Comparison of ENCODE assay signal across 8 cellular contexts in the genomic region with DNA sequence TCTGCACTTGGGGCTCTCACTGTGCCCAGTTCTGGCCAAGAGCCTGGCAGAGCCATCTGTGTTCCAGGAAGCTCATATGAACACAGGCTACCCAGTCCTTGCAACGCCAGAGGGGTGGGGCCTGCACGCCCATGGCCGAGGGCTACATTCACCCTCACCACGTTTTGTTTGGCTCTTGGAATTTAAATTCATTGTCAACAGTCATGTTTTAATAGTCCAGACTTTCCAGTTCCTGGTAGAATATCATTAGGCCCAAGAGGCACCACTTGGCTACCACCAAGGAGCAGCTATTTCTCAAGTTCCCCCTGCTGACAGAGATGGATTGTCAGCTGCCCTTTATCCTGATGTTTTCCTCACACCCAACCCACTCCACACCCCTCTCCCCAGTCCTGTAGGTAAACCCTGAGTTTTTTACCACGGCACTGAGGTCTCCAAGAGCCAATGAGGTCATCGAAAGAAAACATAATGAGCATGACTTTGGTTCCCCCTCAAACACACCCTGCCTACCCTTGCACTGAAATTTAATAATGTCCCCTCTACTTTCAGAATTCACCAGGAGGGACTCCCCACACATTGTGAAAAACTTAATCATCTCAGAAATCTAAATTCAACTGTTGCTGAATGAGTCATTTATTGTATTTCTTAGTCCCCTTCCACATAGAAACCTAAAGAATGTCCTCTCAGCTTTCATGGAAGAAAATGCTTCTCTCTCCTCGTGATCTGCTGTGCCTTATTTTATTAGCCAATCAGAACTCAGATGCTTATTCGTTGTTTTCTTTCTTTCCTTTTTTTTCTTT.
DNase-seq lines count a peak whose midpoint lies in the region; ATAC-seq and TF ChIP-seq lines count a peak whose summit lies in the region.

No MANE protein-coding gene starts in this region.

- no peaks in the 10 kb centered on the region for H3K9me3 ChIP-seq in Caco-2
- H3K9me3 ChIP-seq in adrenal gland (replicated peaks in 1 of 3) = no peaks in the 10 kb centered on the region

- H3K4me3 Mint-ChIP-seq in Caco-2 (ENCODE audit: unreplicated experiment) = no peak overlapping the region
- no peak overlapping the region for H3K4me3 Mint-ChIP-seq in activated naive CD8-positive, alpha-beta T cell treated with anti-CD3 and anti-CD28 coated beads, Interleukin-2, amount 50 U/mL, for 24 hours

- H3K27ac ChIP-seq in adrenal gland = no peak overlapping the region

- ATAC-seq in activated naive CD8-positive, alpha-beta T cell treated with anti-CD3 and anti-CD28 coated beads, Interleukin-2, amount 50 U/mL, for 24 hours = peak; percentile 96
- ATAC-seq in left colon (peak; percentile 96), GM21515 (IDR thresholded peaks at IDR 0.05; ENCODE audit: unreplicated experiment) (no peak), GM19467 (IDR thresholded peaks at IDR 0.05; ENCODE audit: unreplicated experiment) (no peak)

- no peak for TF ChIP-seq POLR2A in adrenal gland (IDR thresholded peaks at IDR 0.05)

- intact Hi-C loops in Caco-2 (cut with micrococcal nuclease; ENCODE audit: unreplicated experiment) = loop anchor here (10.0 kb wide), 1 partner anchor 92 kb away; no protein-coding TSS in a partner anchor
- intact Hi-C loops in left colon (cut with DNase I, micrococcal nuclease) = no loop called here
- intact Hi-C loops in adrenal gland (cut with DNase I) = no loop called here

- POLR2A ChIA-PET in Caco-2 (lab: Charles Lee) = interaction anchor here (0.8 kb wide), 1 partner anchor 15 kb away, joined by 5 read pairs; no protein-coding TSS in a partner anchor

- H3K4me1 ChIP-seq in Caco-2 = peaks cover 14% of the 10 kb centered on the region
- no peaks in the 10 kb centered on the region for H3K4me1 ChIP-seq in adrenal gland (replicated peaks in 1 of 2)

- DNase-seq in Caco-2 = no peak
- DNase-seq in HCEC 1CT = peak; percentile 72
- peak; percentile 24 for DNase-seq in activated naive CD8-positive, alpha-beta T cell treated with anti-CD3 and anti-CD28 coated beads, Interleukin-2, amount 50 U/mL, for 24 hours
- DNase-seq in left colon = peak; percentile 48 to 72
- DNase-seq in pons (ENCODE audit: low spot score) = no peak
- DNase-seq in adrenal gland = no peak

- H3K27ac Mint-ChIP-seq in Caco-2 (ENCODE audit: unreplicated experiment) = peak overlapping the region; percentile 26
- peak overlapping the region; percentile 78 for H3K27ac Mint-ChIP-seq in activated naive CD8-positive, alpha-beta T cell treated with anti-CD3 and anti-CD28 coated beads, Interleukin-2, amount 50 U/mL, for 24 hours

- H3K4me3 ChIP-seq in Caco-2 (ENCODE audit: low read depth, low read length) (no peak overlapping the region), adrenal gland (no peak overlapping the region)

- no TSS peak for BruUV-seq in Caco-2 (replicated peaks; lab: Mats Ljungman, UMichigan)

- WGBS in adrenal gland, 4 donors = 65 to 80% (median 74%) methylated on average over 8 of the region's 8 CpGs

- no peaks in the 10 kb centered on the region for H3K27me3 ChIP-seq in Caco-2 (replicated peaks; ENCODE audit: control insufficient read depth, insufficient read depth, low read length)
- H3K27me3 ChIP-seq in adrenal gland = no peaks in the 10 kb centered on the region

- H3K36me3 ChIP-seq in Caco-2 (ENCODE audit: control insufficient read depth, insufficient read depth, low read length) = no peaks in the 10 kb centered on the region
- no peaks in the 10 kb centered on the region for H3K36me3 ChIP-seq in adrenal gland (replicated peaks in 1 of 2)

- TF ChIP-seq CTCF in Caco-2 (IDR thresholded peaks at IDR 0.05; ENCODE audit: insufficient read depth in 1 of 2, low read depth in 1 of 2, low read length in 1 of 2, severe bottlenecking in 1 of 2, unreplicated experiment in 1 of 2) (no peak), adrenal gland (IDR thresholded peaks at IDR 0.05) (no peak)

- H3K27me3 Mint-ChIP-seq in Caco-2 (ENCODE audit: insufficient read depth, unreplicated experiment) = no peaks in the 10 kb centered on the region
- H3K27me3 Mint-ChIP-seq in activated naive CD8-positive, alpha-beta T cell treated with anti-CD3 and anti-CD28 coated beads, Interleukin-2, amount 50 U/mL, for 24 hours = peaks cover 1% of the 10 kb centered on the region

- CTCF ChIA-PET in Caco-2 (lab: Charles Lee) = no interaction called here

- H3K36me3 Mint-ChIP-seq in Caco-2 (ENCODE audit: insufficient read depth, unreplicated experiment) = no peaks in the 10 kb centered on the region
- H3K36me3 Mint-ChIP-seq in activated naive CD8-positive, alpha-beta T cell treated with anti-CD3 and anti-CD28 coated beads, Interleukin-2, amount 50 U/mL, for 24 hours (ENCODE audit: low read depth) = peaks cover 3% of the 10 kb centered on the region

- peaks cover 33% of the 10 kb centered on the region for H3K4me1 Mint-ChIP-seq in Caco-2 (ENCODE audit: low read depth, unreplicated experiment)
- H3K4me1 Mint-ChIP-seq in activated naive CD8-positive, alpha-beta T cell treated with anti-CD3 and anti-CD28 coated beads, Interleukin-2, amount 50 U/mL, for 24 hours = peaks cover 21% of the 10 kb centered on the region

- H3K9me3 Mint-ChIP-seq in Caco-2 (ENCODE audit: unreplicated experiment) = peaks cover 9% of the 10 kb centered on the region
- no peaks in the 10 kb centered on the region for H3K9me3 Mint-ChIP-seq in activated naive CD8-positive, alpha-beta T cell treated with anti-CD3 and anti-CD28 coated beads, Interleukin-2, amount 50 U/mL, for 24 hours

Comparison
In these comparisons a context has a peak if more than half of its experiments do, and no peak if none do; other contexts are left out.
1. DNase-seq: peak in HCEC 1CT (single experiment), activated naive CD8-positive, alpha-beta T cell treated with anti-CD3 and anti-CD28 coated beads, Interleukin-2, amount 50 U/mL, for 24 hours (single experiment) and left colon (2 of 2); none in Caco-2 (0 of 2), pons (single experiment) and adrenal gland (0 of 7).
2. ATAC-seq: peak in activated naive CD8-positive, alpha-beta T cell treated with anti-CD3 and anti-CD28 coated beads, Interleukin-2, amount 50 U/mL, for 24 hours (single experiment) and left colon (single experiment); none in GM21515 (single experiment) and GM19467 (single experiment).